ENCODE assay signal across 4 cellular contexts in genomic region chr1:38641661-38642060, GRCh38.
"Had no signal": no experiment of that assay in that cellular context is flagged by ENCODE, and none has a peak within 500 bp of the region (broad histone marks: within the 10 kb centered on the region; RNA-seq: fewer than 3 reads in every experiment).

No MANE protein-coding gene starts in this region.

- DNase-seq: IMR-90, KBM-7 had no signal

- H3K4me3 ChIP-seq: K562 had no signal

- H3K27ac ChIP-seq: HL-60 had no signal
